ENCODE assay signal across 8 cellular contexts in the genomic region with DNA sequence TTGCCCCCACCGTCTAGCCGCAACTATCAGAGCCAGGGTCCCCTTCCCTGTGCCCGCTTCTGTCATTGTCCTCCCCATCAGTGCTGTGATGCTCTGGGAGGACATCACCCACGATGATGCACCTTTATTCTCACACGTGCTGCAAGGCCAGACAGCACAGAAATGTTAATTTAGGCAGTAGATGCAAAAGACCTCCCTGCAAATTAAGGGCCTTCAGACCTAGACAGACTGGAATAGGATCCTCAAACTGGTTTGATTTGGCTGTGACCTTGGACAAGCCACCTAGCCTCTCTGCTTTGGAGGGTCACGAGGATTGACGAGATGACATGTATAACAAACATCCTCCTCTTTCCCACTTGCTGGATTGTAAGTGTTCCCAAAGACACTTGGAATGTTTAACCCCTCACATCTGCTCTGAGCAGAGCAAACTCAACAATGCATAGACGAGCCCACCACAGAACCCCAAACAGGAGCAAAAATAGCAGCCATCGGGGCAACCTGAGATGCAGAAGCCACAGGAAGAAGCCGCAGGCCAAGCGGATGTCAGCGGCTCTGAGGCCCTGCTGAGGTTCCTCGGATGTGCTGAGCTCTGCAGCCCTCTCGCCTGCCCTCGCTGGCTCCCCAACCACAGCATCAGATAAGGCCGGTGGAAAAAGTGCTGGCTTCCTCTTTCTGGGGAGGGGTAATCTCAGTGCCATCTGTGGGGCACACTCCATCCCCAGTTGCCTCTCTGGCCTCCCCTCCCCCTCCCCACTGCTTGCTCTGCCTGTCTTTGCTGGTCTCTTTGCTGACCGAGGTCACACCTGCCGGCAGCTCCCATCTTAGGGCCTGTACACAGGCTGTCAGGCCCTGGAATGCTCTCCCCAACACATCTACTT. TPM values are rescaled to one million over a fixed set of nuclear protein-coding genes. Genes with fewer than 3 reads are reported as not detected.
DNase-seq lines count a peak whose midpoint lies in the region; ATAC-seq and TF ChIP-seq lines count a peak whose summit lies in the region.

No MANE protein-coding gene starts in this region.

- no peak overlapping the region for H4K91ac ChIP-seq in trophoblast cell (ENCODE audit: low read depth, low read length)

- DNase-seq in GM10248 (ENCODE audit: extremely low spot score) (peak; percentile 69), SJCRH30 (peak; percentile 80 to 85), activated gamma-delta T cell treated with Interleukin-2 at 50 U/mL for 16 hours (peak; percentile 75), spleen (peak; percentile 91), trophoblast cell (no peak), uterus (no peak)

- no peak overlapping the region for H3K23ac ChIP-seq in trophoblast cell (ENCODE audit: low read length)

- H3K27ac ChIP-seq in SJCRH30 (no peak overlapping the region), spleen (peak overlapping the region in 3 of 8 donors; percentile 16 to 50 (median 25)), trophoblast cell (ENCODE audit: low read depth, low read length) (no peak overlapping the region), uterus (no peak overlapping the region)

- H3K14ac ChIP-seq in trophoblast cell (ENCODE audit: low read length), result no peak overlapping the region

- H3K4me1 ChIP-seq in SJCRH30 (peaks cover 16% of the 10 kb centered on the region), spleen (peaks cover 21 to 99% (median 43%) of the 10 kb centered on the region in 6 donors), trophoblast cell (ENCODE audit: control insufficient read depth in 1 of 2, insufficient read depth in 2 of 2, low read length in 2 of 2) (no peaks in the 10 kb centered on the region), uterus (no peaks in the 10 kb centered on the region)

- no peak overlapping the region for H3K4me2 ChIP-seq in trophoblast cell (ENCODE audit: low read length)

- H3K4me3 ChIP-seq in SJCRH30 (no peak overlapping the region), spleen (peak overlapping the region in 1 of 8 donors; percentile 34), trophoblast cell (ENCODE audit: low read depth, low read length) (no peak overlapping the region), uterus (no peak overlapping the region)

- no peak overlapping the region for H4K8ac ChIP-seq in trophoblast cell (ENCODE audit: low read depth, low read length)

- H3K79me2 ChIP-seq in trophoblast cell (ENCODE audit: control insufficient read depth, insufficient read depth, low read length, poor library complexity), result no peaks in the 10 kb centered on the region

- POLR2A ChIA-PET in GM10248 (lab: Yijun Ruan, JAX), result interaction anchor here (0.6 kb wide), 1 partner anchor 489 kb away, joined by 6 read pairs; no protein-coding TSS in a partner anchor

- no peak overlapping the region for H2BK120ac ChIP-seq in trophoblast cell (ENCODE audit: insufficient read depth, low read length, poor library complexity)

- WGBS in spleen, 5 donors, result 23 to 33% (median 27%) methylated on average over 11 to 18 of the region's 18 CpGs
- no CpG with 5 or more reads among the region's 18 CpGs for WGBS in trophoblast cell (ENCODE audit: extremely low coverage, insufficient coverage, insufficient read length)

- no peaks in the 10 kb centered on the region for H3K79me1 ChIP-seq in trophoblast cell (ENCODE audit: low read length)

- no peak overlapping the region for H2BK5ac ChIP-seq in trophoblast cell (ENCODE audit: low read depth, low read length, poor library complexity)

- no peak overlapping the region for H2AFZ ChIP-seq in trophoblast cell (ENCODE audit: insufficient read depth, low read length, poor library complexity)

- no peak overlapping the region for H4K12ac ChIP-seq in trophoblast cell (ENCODE audit: low read depth, low read length)

- no peaks in the 10 kb centered on the region for H3K27me3 ChIP-seq in SJCRH30
- H3K27me3 ChIP-seq in spleen (replicated peaks in 1 of 7), result peaks cover 0 to 8% (median 0%) of the 10 kb centered on the region in 7 donors
- no peaks in the 10 kb centered on the region for H3K27me3 ChIP-seq in trophoblast cell (ENCODE audit: insufficient read depth, low read length)
- no peaks in the 10 kb centered on the region for H3K27me3 ChIP-seq in uterus

- intact Hi-C loops in spleen (cut with DNase I; ENCODE audit: low total_unique reads), result no loop called here
- intact Hi-C loops in uterus (cut with DNase I; ENCODE audit: low total_unique reads), result no loop called here

- no peaks in the 10 kb centered on the region for H3K9me3 ChIP-seq in SJCRH30 (replicated peaks)
- no peaks in the 10 kb centered on the region for H3K9me3 ChIP-seq in spleen
- H3K9me3 ChIP-seq in trophoblast cell (ENCODE audit: insufficient read depth, low read depth, low read length), result no peaks in the 10 kb centered on the region
- H3K9me3 ChIP-seq in uterus, result no peaks in the 10 kb centered on the region

- H2BK12ac ChIP-seq in trophoblast cell (ENCODE audit: low read length), result no peak overlapping the region

- TF ChIP-seq CTCF in GM10248 (IDR thresholded peaks at IDR 0.05; ENCODE audit: control extremely low read depth, extremely low read depth, low read depth, missing control alignments) (no peak), spleen (IDR thresholded peaks at IDR 0.05 in 8 of 11, conservative IDR thresholded peaks at IDR 0.05 in 3 of 11) (no peak), uterus (IDR thresholded peaks at IDR 0.05) (no peak)

- H3K36me3 ChIP-seq in SJCRH30 (no peaks in the 10 kb centered on the region), spleen (no peaks in the 10 kb centered on the region), trophoblast cell (ENCODE audit: control insufficient read depth in 1 of 2, insufficient read depth in 2 of 2, low read length in 2 of 2) (no peaks in the 10 kb centered on the region), uterus (no peaks in the 10 kb centered on the region)

- no peak overlapping the region for H3K9ac ChIP-seq in trophoblast cell (ENCODE audit: low read length)

- no peak overlapping the region for H3K18ac ChIP-seq in trophoblast cell (ENCODE audit: low read length)

- peak; percentile 67 for ATAC-seq in HG02678 (IDR thresholded peaks at IDR 0.05; ENCODE audit: unreplicated experiment)
- no peak for ATAC-seq in GM21360 (IDR thresholded peaks at IDR 0.05; ENCODE audit: unreplicated experiment)

- no peak overlapping the region for H3K4ac ChIP-seq in trophoblast cell (ENCODE audit: low read depth, low read length)

- H2AK5ac ChIP-seq in trophoblast cell (ENCODE audit: low read length), result no peak overlapping the region

- CTCF ChIA-PET in GM10248 (lab: Yijun Ruan, JAX), result interaction anchor here (1.3 to 1.7 kb wide), 2 partner anchors 14 to 201 kb away, joined by 3 to 4 read pairs; no protein-coding TSS in a partner anchor

- no peak for TF ChIP-seq POLR2A in spleen (IDR thresholded peaks at IDR 0.05)
- no peak for TF ChIP-seq POLR2A in uterus (IDR thresholded peaks at IDR 0.05)

RNA-seq across cellular contexts. Expression of gene TOX2, which starts 35.3 kb away (rescaled TPM):
- total RNA-seq in SJCRH30 (2014; rRNA removed; shearing (Covaris generic)), result 7.9 and 10.1 TPM in 2 replicates
- total RNA-seq in spleen (1 to 10 TPM; 1.1 to 6.4 (median 5.3) TPM), uterus (1 to 10 TPM in 1 of 4 donors, under 1 TPM in 2, not detected in 1; 0.26 to 4.8 (median 0.28) TPM)
- polyA plus RNA-seq in spleen, result 1 to 10 TPM; 3.4 to 4.9 (median 3.5) TPM
- polyA plus RNA-seq in trophoblast cell (2013), result 0.37 and 0.42 TPM in 2 replicates

Comparison
In these comparisons a context has a peak if more than half of its experiments do, and no peak if none do; other contexts are left out.
1. DNase-seq: peak in GM10248 (single experiment), SJCRH30 (2 of 2), activated gamma-delta T cell treated with Interleukin-2 at 50 U/mL for 16 hours (single experiment) and spleen (single experiment); none in trophoblast cell (0 of 2) and uterus (0 of 2).